ENCODE assay signal across 15 cellular contexts in the genomic region with DNA sequence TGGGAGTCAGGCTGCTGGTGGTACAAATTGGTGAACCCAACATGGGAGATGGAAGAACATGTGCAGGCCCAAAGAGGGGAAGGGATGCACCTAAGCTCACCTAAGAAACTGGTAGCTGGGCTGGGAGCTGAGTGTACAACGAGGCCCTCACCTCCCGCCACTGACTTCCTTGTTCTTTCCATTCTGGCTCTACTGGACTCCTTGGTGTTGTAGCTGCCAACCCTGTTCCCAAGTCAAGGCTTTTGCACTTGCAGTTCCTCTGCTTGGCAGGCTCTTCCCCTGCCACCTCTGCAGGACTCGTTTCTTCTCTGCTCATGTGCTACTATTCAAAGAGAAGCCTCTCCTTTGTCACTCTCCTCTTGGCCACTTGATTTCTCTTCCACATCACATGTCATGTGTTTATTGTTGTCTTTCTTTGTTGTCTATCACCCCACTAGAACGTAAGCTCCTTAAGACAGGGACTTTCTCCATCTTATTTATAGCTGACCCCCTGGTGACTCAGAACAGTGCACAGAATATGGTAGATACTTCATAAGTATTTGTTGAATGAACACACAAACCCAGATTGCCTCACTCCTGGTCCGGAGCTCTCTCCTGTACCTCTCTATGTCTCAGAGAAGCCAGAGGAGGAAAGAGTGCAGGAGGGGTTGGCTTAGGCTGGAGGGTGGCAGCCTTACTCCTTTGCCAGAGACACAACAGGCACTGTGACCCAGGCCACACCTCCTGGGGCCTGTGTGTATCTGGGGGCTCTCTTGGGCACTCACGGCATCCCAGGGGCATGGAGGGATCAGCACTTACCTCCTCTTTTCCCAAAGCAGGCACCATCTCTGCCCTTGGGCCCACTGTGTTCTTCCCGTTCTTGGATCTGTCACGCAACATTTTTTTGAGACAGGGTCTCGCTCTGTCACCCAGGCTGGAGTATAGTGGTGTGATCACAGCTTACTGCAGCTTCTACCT. TPM values are rescaled to one million over a fixed set of nuclear protein-coding genes. Genes with fewer than 3 reads are reported as not detected.
DNase-seq lines count a peak whose midpoint lies in the region; ATAC-seq and TF ChIP-seq lines count a peak whose summit lies in the region.
"Had no signal": no experiment of that assay in that cellular context is flagged by ENCODE, and none has a peak within 500 bp of the region (broad histone marks: within the 10 kb centered on the region; RNA-seq: fewer than 3 reads in every experiment).

No MANE protein-coding gene starts in this region.

- CTCF ChIA-PET in naive thymus-derived CD4-positive, alpha-beta T cell (lab: Charles Lee): interaction anchor here (0.6 kb wide), 1 partner anchor 164 kb away, joined by 3 read pairs; no protein-coding TSS in a partner anchor

- no peaks in the 10 kb centered on the region for H3K27me3 ChIP-seq in naive thymus-derived CD4-positive, alpha-beta T cell (ENCODE audit: control insufficient read depth in 2 of 2, insufficient read depth in 2 of 2, low read length in 2 of 2)
- H3K27me3 ChIP-seq in SJCRH30: no peaks in the 10 kb centered on the region
- H3K27me3 ChIP-seq: hepatocyte had no signal

- peaks cover 1 to 9% (median 4%) of the 10 kb centered on the region in 7 donors for H3K4me1 Mint-ChIP-seq in naive thymus-derived CD4-positive, alpha-beta T cell

- H3K4me1 ChIP-seq in naive thymus-derived CD4-positive, alpha-beta T cell (ENCODE audit: control insufficient read depth in 2 of 2, insufficient read depth in 2 of 2, low read length in 2 of 2): no peaks in the 10 kb centered on the region
- H3K4me1 ChIP-seq in SJCRH30: peaks cover under 1% of the 10 kb centered on the region; the same call in 1 of the 2 replicates
- H3K4me1 ChIP-seq: tibial nerve had no signal

- H3K27ac ChIP-seq in C4-2B (peak overlapping the region; percentile 3; the same call in 1 of the 2 replicates), epithelial cell of prostate (peak overlapping the region; percentile 83), SJCRH30 (no peak overlapping the region)
- H3K27ac ChIP-seq in naive thymus-derived CD4-positive, alpha-beta T cell (ENCODE audit: low read depth, low read length): no peak overlapping the region
- H3K27ac ChIP-seq: hepatocyte had no signal

- H3K36me3 ChIP-seq in naive thymus-derived CD4-positive, alpha-beta T cell (ENCODE audit: control insufficient read depth in 2 of 3, insufficient read depth in 3 of 3, low read length in 3 of 3): no peaks in the 10 kb centered on the region
- H3K36me3 ChIP-seq in SJCRH30: no peaks in the 10 kb centered on the region
- H3K36me3 ChIP-seq: tibial nerve had no signal

- peaks cover 0 to 4% (median 0%) of the 10 kb centered on the region in 5 donors for H3K36me3 Mint-ChIP-seq in naive thymus-derived CD4-positive, alpha-beta T cell

- H3K27me3 Mint-ChIP-seq in naive thymus-derived CD4-positive, alpha-beta T cell: peaks cover 0 to 11% (median 4%) of the 10 kb centered on the region in 5 donors

- H3K9me3 Mint-ChIP-seq in naive thymus-derived CD4-positive, alpha-beta T cell: peaks cover 0 to 2% (median 0%) of the 10 kb centered on the region in 11 donors

- H3K9me3 ChIP-seq in naive thymus-derived CD4-positive, alpha-beta T cell (ENCODE audit: control insufficient read depth in 2 of 3, low read length in 3 of 3): no peaks in the 10 kb centered on the region
- H3K9me3 ChIP-seq in SJCRH30 (replicated peaks): no peaks in the 10 kb centered on the region
- H3K9me3 ChIP-seq: tibial nerve had no signal

- intact Hi-C loops in naive thymus-derived CD4-positive, alpha-beta T cell (cut with micrococcal nuclease): no loop called here

- no peak for TF ChIP-seq CTCF in C4-2B (conservative IDR thresholded peaks at IDR 0.05)

- POLR2A ChIA-PET in naive thymus-derived CD4-positive, alpha-beta T cell (lab: Charles Lee): no interaction called here

- DNase-seq in NCI-H460 (ENCODE audit: extremely low read depth, low read depth) (peak; percentile 72), epithelial cell of prostate (ENCODE audit: low read depth, low spot score) (no peak), NCI-H82 treated with DMSO at 0.1 percent for 48 hours (lab: John Stamatoyannopoulos, UW; ENCODE audit: unreplicated experiment) (no peak), SJCRH30 (no peak)
- no peak for DNase-seq in naive thymus-derived CD4-positive, alpha-beta T cell
- DNase-seq: activated CD8-positive, alpha-beta memory T cell treated with anti-CD3 and anti-CD28 coated beads for 24 hours; activated gamma-delta T cell treated with Interleukin-2 at 50 U/mL for 16 hours; occipital lobe had no signal

- no peak overlapping the region for H3K4me3 Mint-ChIP-seq in naive thymus-derived CD4-positive, alpha-beta T cell

- peak; percentile 7 for ATAC-seq in naive thymus-derived CD4-positive, alpha-beta T cell
- ATAC-seq in HG03378 (IDR thresholded peaks at IDR 0.05; ENCODE audit: unreplicated experiment) (no peak), GM21423 (IDR thresholded peaks at IDR 0.05; ENCODE audit: unreplicated experiment) (no peak)

- no peak overlapping the region for H3K27ac Mint-ChIP-seq in naive thymus-derived CD4-positive, alpha-beta T cell

- H3K4me3 ChIP-seq in naive thymus-derived CD4-positive, alpha-beta T cell (ENCODE audit: low read length): no peak overlapping the region
- H3K4me3 ChIP-seq in SJCRH30: no peak overlapping the region
- H3K4me3 ChIP-seq: hepatocyte, lung, tibial nerve had no signal

RNA-seq across cellular contexts. Expression of gene SPINK4, which starts 5.2 kb away (rescaled TPM):
- not detected in 2 replicates for total RNA-seq in NCI-H460 (2014; rRNA removed; shearing (Covaris generic))
- polyA plus RNA-seq in NCI-H460 (2014; cell fraction: nucleus; rRNA removed): not detected in 2 replicates
- not detected for total RNA-seq in naive thymus-derived CD4-positive, alpha-beta T cell
- not detected for polyA plus RNA-seq in naive thymus-derived CD4-positive, alpha-beta T cell
- total RNA-seq in SJCRH30 (2014; rRNA removed; shearing (Covaris generic)): not detected in 2 replicates
- total RNA-seq: hepatocyte, lung, occipital lobe, SK-MEL-5, tibial nerve had no signal
- polyA plus RNA-seq: hepatocyte, lung had no signal

RNA-seq across cellular contexts. Expression of gene BAG1, which starts 29.7 kb away (rescaled TPM):
- 33.3 and 34.9 TPM in 2 replicates for total RNA-seq in NCI-H460 (2014; rRNA removed; shearing (Covaris generic))
- polyA plus RNA-seq in NCI-H460 (2014; cell fraction: nucleus; rRNA removed): 102 and 108 TPM in 2 replicates
- 10 to 100 TPM; 48.6 to 77.2 (median 61.0) TPM for total RNA-seq in naive thymus-derived CD4-positive, alpha-beta T cell
- 10 to 100 TPM; 65.0 to 90.5 TPM for polyA plus RNA-seq in naive thymus-derived CD4-positive, alpha-beta T cell
- total RNA-seq in SJCRH30 (2014; rRNA removed; shearing (Covaris generic)): 48.2 and 58.4 TPM in 2 replicates

RNA-seq across cellular contexts. Expression of gene CHMP5, which starts 30.1 kb away (rescaled TPM):
- 93.7 and 94.5 TPM in 2 replicates for total RNA-seq in NCI-H460 (2014; rRNA removed; shearing (Covaris generic))
- 45.9 and 48.4 TPM in 2 replicates for polyA plus RNA-seq in NCI-H460 (2014; cell fraction: nucleus; rRNA removed)
- total RNA-seq in naive thymus-derived CD4-positive, alpha-beta T cell: 10 to 100 TPM; 21.4 to 74.6 (median 35.3) TPM
- polyA plus RNA-seq in naive thymus-derived CD4-positive, alpha-beta T cell: 10 to 100 TPM; 39.0 to 50.2 TPM
- total RNA-seq in SJCRH30 (2014; rRNA removed; shearing (Covaris generic)): 67.6 and 74.5 TPM in 2 replicates

RNA-seq across cellular contexts. Expression of gene NFX1, which starts 55.5 kb away (rescaled TPM):
- total RNA-seq in NCI-H460 (2014; rRNA removed; shearing (Covaris generic)): 17.8 and 21.0 TPM in 2 replicates
- 23.4 and 27.7 TPM in 2 replicates for polyA plus RNA-seq in NCI-H460 (2014; cell fraction: nucleus; rRNA removed)
- total RNA-seq in naive thymus-derived CD4-positive, alpha-beta T cell: 10 to 100 TPM; 39.8 to 65.4 (median 43.6) TPM
- 10 to 100 TPM; 30.1 to 49.3 TPM for polyA plus RNA-seq in naive thymus-derived CD4-positive, alpha-beta T cell
- total RNA-seq in SJCRH30 (2014; rRNA removed; shearing (Covaris generic)): 22.2 and 22.6 TPM in 2 replicates

Comparison
In these comparisons a context has a peak if more than half of its experiments do, and no peak if none do; other contexts are left out.
1. H3K27ac ChIP-seq: peak in C4-2B (single experiment) and epithelial cell of prostate (single experiment); none in naive thymus-derived CD4-positive, alpha-beta T cell (single experiment) and SJCRH30 (single experiment).